Comparison of ENCODE assay signal across 1 cellular context in genomic region chr4:123555500-123556273, GRCh38.
TF ChIP-seq lines count a peak whose summit lies in the region.

No MANE protein-coding gene starts in this region.

TF ChIP-seq in HepG2, 621 proteins besides CTCF, POLR2A, EP300 and RAD21 (continued from another document and continues in another):
- TF ChIP-seq ZNF281 (CRISPR knock-in tag; IDR thresholded peaks at IDR 0.05; ENCODE audit: borderline replicate concordance) (peak; percentile 62; the same call in 1 of the 2 replicates), ZBTB8A (CRISPR knock-in tag; IDR thresholded peaks at IDR 0.05; ENCODE audit: borderline replicate concordance, low read depth) (no peak), SPEN (CRISPR knock-in tag; IDR thresholded peaks at IDR 0.05; ENCODE audit: low read depth) (peak; percentile 77; the same call in 1 of the 2 replicates), ATRX (CRISPR knock-in tag; IDR thresholded peaks at IDR 0.05; ENCODE audit: borderline replicate concordance) (no peak), ZNF180 (CRISPR knock-in tag; IDR thresholded peaks at IDR 0.05; ENCODE audit: borderline replicate concordance, low read depth) (no peak), ISL2 (CRISPR knock-in tag; IDR thresholded peaks at IDR 0.05) (peak; percentile 94), NR2F2 (IDR thresholded peaks at IDR 0.05; ENCODE audit: borderline replicate concordance, low read depth) (peak; percentile 87), TRIM22 (IDR thresholded peaks at IDR 0.05) (no peak), PRDM15 (CRISPR knock-in tag; IDR thresholded peaks at IDR 0.05) (peak; percentile 44; the same call in 1 of the 2 replicates), ZNF34 (CRISPR knock-in tag; IDR thresholded peaks at IDR 0.05; ENCODE audit: borderline replicate concordance) (no peak; the same call in 1 of the 2 replicates), DRAP1 (CRISPR knock-in tag; IDR thresholded peaks at IDR 0.05) (peak; percentile 64), YEATS4 (CRISPR knock-in tag; IDR thresholded peaks at IDR 0.05; ENCODE audit: borderline replicate concordance) (peak; percentile 67; the same call in 1 of the 2 replicates), ADNP (CRISPR knock-in tag; IDR thresholded peaks at IDR 0.05) (no peak), MTA1 (CRISPR knock-in tag; IDR thresholded peaks at IDR 0.05; ENCODE audit: borderline replicate concordance) (peak; percentile 83), GLMP (CRISPR knock-in tag; IDR thresholded peaks at IDR 0.05; ENCODE audit: borderline replicate concordance) (no peak), ZNF577 (CRISPR knock-in tag; IDR thresholded peaks at IDR 0.05; ENCODE audit: borderline replicate concordance, low read depth) (no peak), ZBED4 (CRISPR knock-in tag; IDR thresholded peaks at IDR 0.05; ENCODE audit: borderline replicate concordance) (0 out of 2 replicates have a peak, but pooled peaks have one; percentile 28), ZMYM3 (CRISPR knock-in tag; IDR thresholded peaks at IDR 0.05) (peak; percentile 86), MAFK (conservative IDR thresholded peaks at IDR 0.05 in 1 of 2, IDR thresholded peaks at IDR 0.05 in 1 of 2; ENCODE audit: low read length in 2 of 2) (peak; percentile 66 to 73), MEF2D (CRISPR knock-in tag; IDR thresholded peaks at IDR 0.05) (peak; percentile 78), SSRP1 (CRISPR knock-in tag; IDR thresholded peaks at IDR 0.05) (0 out of 2 replicates have a peak, but pooled peaks have one; percentile 10), HMG20B (CRISPR knock-in tag; conservative IDR thresholded peaks at IDR 0.05) (peak; percentile 89), ZNF441 (CRISPR knock-in tag; IDR thresholded peaks at IDR 0.05; ENCODE audit: borderline replicate concordance) (no peak)
- TF ChIP-seq, protein P1, sequence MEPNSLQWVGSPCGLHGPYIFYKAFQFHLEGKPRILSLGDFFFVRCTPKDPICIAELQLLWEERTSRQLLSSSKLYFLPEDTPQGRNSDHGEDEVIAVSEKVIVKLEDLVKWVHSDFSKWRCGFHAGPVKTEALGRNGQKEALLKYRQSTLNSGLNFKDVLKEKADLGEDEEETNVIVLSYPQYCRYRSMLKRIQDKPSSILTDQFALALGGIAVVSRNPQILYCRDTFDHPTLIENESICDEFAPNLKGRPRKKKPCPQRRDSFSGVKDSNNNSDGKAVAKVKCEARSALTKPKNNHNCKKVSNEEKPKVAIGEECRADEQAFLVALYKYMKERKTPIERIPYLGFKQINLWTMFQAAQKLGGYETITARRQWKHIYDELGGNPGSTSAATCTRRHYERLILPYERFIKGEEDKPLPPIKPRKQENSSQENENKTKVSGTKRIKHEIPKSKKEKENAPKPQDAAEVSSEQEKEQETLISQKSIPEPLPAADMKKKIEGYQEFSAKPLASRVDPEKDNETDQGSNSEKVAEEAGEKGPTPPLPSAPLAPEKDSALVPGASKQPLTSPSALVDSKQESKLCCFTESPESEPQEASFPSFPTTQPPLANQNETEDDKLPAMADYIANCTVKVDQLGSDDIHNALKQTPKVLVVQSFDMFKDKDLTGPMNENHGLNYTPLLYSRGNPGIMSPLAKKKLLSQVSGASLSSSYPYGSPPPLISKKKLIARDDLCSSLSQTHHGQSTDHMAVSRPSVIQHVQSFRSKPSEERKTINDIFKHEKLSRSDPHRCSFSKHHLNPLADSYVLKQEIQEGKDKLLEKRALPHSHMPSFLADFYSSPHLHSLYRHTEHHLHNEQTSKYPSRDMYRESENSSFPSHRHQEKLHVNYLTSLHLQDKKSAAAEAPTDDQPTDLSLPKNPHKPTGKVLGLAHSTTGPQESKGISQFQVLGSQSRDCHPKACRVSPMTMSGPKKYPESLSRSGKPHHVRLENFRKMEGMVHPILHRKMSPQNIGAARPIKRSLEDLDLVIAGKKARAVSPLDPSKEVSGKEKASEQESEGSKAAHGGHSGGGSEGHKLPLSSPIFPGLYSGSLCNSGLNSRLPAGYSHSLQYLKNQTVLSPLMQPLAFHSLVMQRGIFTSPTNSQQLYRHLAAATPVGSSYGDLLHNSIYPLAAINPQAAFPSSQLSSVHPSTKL (CRISPR knock-in tag; IDR thresholded peaks at IDR 0.05), result peak; percentile 98
- TF ChIP-seq, protein P2, sequence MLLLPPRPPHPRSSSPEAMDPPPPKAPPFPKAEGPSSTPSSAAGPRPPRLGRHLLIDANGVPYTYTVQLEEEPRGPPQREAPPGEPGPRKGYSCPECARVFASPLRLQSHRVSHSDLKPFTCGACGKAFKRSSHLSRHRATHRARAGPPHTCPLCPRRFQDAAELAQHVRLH (CRISPR knock-in tag; IDR thresholded peaks at IDR 0.05; ENCODE audit: borderline replicate concordance, low read depth), result peak; percentile 87; the same call in 1 of the 2 replicates
- TF ChIP-seq, protein P3, sequence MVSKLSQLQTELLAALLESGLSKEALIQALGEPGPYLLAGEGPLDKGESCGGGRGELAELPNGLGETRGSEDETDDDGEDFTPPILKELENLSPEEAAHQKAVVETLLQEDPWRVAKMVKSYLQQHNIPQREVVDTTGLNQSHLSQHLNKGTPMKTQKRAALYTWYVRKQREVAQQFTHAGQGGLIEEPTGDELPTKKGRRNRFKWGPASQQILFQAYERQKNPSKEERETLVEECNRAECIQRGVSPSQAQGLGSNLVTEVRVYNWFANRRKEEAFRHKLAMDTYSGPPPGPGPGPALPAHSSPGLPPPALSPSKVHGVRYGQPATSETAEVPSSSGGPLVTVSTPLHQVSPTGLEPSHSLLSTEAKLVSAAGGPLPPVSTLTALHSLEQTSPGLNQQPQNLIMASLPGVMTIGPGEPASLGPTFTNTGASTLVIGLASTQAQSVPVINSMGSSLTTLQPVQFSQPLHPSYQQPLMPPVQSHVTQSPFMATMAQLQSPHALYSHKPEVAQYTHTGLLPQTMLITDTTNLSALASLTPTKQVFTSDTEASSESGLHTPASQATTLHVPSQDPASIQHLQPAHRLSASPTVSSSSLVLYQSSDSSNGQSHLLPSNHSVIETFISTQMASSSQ (IDR thresholded peaks at IDR 0.05; ENCODE audit: low read depth), result peak; percentile 87
- TF ChIP-seq, protein P3 (CRISPR knock-in tag; IDR thresholded peaks at IDR 0.05; ENCODE audit: borderline replicate concordance), result peak; percentile 93
